1 cellular context compared by ENCODE assay signal in the genomic region with DNA sequence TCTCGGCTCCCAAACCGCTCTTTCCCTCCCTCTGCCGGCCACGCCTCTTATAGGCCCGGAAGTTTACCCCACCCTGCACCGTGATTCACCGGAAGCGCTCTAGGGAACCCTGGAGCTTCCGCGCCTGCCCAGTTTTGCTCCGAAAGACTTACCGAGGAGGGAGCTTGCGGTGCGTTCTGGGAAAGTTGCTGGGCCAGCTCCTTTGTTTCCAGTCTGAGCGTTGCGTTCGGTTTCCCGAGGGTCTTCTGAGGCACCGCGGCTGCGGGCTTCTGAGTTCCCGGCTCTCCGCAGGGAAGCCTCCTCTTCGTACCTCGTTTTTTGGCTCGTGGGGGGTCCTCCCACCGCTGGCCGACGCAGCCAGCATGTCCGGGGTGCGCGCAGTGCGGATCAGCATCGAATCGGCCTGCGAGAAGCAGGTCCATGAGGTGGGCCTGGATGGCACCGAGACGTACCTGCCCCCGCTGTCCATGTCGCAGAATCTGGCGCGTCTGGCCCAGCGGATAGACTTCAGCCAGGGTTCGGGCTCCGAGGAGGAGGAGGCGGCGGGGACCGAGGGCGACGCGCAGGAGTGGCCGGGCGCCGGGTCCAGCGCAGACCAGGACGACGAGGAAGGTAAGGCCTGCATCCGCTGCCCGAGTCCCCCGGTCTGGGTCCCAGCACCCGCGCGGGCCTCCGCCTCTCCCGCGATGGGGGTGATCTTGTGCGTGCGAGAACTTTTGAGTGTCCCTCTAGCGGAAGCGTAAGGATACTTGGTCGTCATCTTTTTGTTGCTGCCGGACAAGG.
A peak's percentile ranks its signal among the peaks of the same experiment; 100 is the strongest.
TF ChIP-seq lines count a peak whose summit lies in the region.

A gene with protein sequence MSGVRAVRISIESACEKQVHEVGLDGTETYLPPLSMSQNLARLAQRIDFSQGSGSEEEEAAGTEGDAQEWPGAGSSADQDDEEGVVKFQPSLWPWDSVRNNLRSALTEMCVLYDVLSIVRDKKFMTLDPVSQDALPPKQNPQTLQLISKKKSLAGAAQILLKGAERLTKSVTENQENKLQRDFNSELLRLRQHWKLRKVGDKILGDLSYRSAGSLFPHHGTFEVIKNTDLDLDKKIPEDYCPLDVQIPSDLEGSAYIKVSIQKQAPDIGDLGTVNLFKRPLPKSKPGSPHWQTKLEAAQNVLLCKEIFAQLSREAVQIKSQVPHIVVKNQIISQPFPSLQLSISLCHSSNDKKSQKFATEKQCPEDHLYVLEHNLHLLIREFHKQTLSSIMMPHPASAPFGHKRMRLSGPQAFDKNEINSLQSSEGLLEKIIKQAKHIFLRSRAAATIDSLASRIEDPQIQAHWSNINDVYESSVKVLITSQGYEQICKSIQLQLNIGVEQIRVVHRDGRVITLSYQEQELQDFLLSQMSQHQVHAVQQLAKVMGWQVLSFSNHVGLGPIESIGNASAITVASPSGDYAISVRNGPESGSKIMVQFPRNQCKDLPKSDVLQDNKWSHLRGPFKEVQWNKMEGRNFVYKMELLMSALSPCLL (plus strand): TSS at position 131 of the 783 bp plus-strand sequence. CDS start 232 bp downstream, at position 363.

TF ChIP-seq in GM12878, 131 proteins besides CTCF, POLR2A, EP300 and RAD21 (continued from another document and continues in another):
- TF ChIP-seq BCLAF1 (IDR thresholded peaks at IDR 0.05) (no peak), POLR2AphosphoS5 (IDR thresholded peaks at IDR 0.05; ENCODE audit: low read length) (peak; percentile 95), FOXK2 (IDR thresholded peaks at IDR 0.05) (no peak), KAT2A (conservative IDR thresholded peaks at IDR 0.05; ENCODE audit: control insufficient read depth, low read depth, low read length) (no peak), BCL11A (IDR thresholded peaks at IDR 0.05; ENCODE audit: low read depth, low read length) (0 out of 2 replicates have a peak, but pooled peaks have one; percentile 9), CREB1 (IDR thresholded peaks at IDR 0.05; ENCODE audit: low read depth) (peak; percentile 92), MYC (IDR thresholded peaks at IDR 0.05; ENCODE audit: insufficient read depth, insufficient read length, insufficient replicate concordance, low read length, severe bottlenecking) (peak; percentile 21), E2F4 (IDR thresholded peaks at IDR 0.05; ENCODE audit: low read depth, low read length) (no peak), WRNIP1 (IDR thresholded peaks at IDR 0.05; ENCODE audit: borderline replicate concordance, low read depth, low read length) (no peak), SPI1 (IDR thresholded peaks at IDR 0.05; ENCODE audit: borderline replicate concordance, insufficient read depth, low read depth, low read length) (no peak), MEF2B (IDR thresholded peaks at IDR 0.05; ENCODE audit: partially characterized antibody, poor library complexity, severe bottlenecking) (no peak), LARP7 (IDR thresholded peaks at IDR 0.05) (peak; percentile 92), GATAD2B (conservative IDR thresholded peaks at IDR 0.05; ENCODE audit: low read depth) (peak; percentile 72; the same call in 1 of the 2 replicates), SRF (IDR thresholded peaks at IDR 0.05; ENCODE audit: low read depth in 2 of 2, low read length in 2 of 2) (peak; percentile 61 to 71; a peak in 1 of 4 replicates), YY1 (IDR thresholded peaks at IDR 0.05; ENCODE audit: low read depth, low read length) (peak; percentile 67), PAX5 (IDR thresholded peaks at IDR 0.05; ENCODE audit: borderline replicate concordance, low read depth, low read length) (no peak), PKNOX1 (IDR thresholded peaks at IDR 0.05) (no peak), YBX1 (IDR thresholded peaks at IDR 0.05) (no peak), ELK1 (IDR thresholded peaks at IDR 0.05; ENCODE audit: low read depth, low read length) (peak; percentile 76), MXI1 (IDR thresholded peaks at IDR 0.05; ENCODE audit: low read depth, low read length) (peak; percentile 75; the same call in 1 of the 2 replicates), ZBTB11 (CRISPR knock-in tag; IDR thresholded peaks at IDR 0.05) (no peak), HDAC2 (IDR thresholded peaks at IDR 0.05) (no peak), POLR2AphosphoS2 (IDR thresholded peaks at IDR 0.05; ENCODE audit: low read depth, low read length) (peak; percentile 85), REST (IDR thresholded peaks at IDR 0.05; ENCODE audit: low read depth, low read length) (no peak), BHLHE40 (IDR thresholded peaks at IDR 0.05; ENCODE audit: borderline replicate concordance in 1 of 2, low read depth in 2 of 2, low read length in 1 of 2) (0 out of 4 replicates have a peak, but pooled peaks of 1 of the 2 experiments have one; percentile 41), SMARCA5 (IDR thresholded peaks at IDR 0.05) (peak; percentile 94), RELA (IDR thresholded peaks at IDR 0.05; ENCODE audit: borderline replicate concordance, partially characterized antibody) (no peak), MLLT1 (IDR thresholded peaks at IDR 0.05) (0 out of 2 replicates have a peak, but pooled peaks have one; percentile 53), TCF7 (IDR thresholded peaks at IDR 0.05; ENCODE audit: borderline replicate concordance) (no peak), NR2F1 (conservative IDR thresholded peaks at IDR 0.05) (no peak; the same call in 1 of the 2 replicates)
- TF ChIP-seq, protein P1, sequence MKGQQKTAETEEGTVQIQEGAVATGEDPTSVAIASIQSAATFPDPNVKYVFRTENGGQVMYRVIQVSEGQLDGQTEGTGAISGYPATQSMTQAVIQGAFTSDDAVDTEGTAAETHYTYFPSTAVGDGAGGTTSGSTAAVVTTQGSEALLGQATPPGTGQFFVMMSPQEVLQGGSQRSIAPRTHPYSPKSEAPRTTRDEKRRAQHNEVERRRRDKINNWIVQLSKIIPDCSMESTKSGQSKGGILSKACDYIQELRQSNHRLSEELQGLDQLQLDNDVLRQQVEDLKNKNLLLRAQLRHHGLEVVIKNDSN (IDR thresholded peaks at IDR 0.05; ENCODE audit: borderline replicate concordance, extremely low read length, insufficient read depth, low read depth, low read length), result no peak
- TF ChIP-seq, protein P2, sequence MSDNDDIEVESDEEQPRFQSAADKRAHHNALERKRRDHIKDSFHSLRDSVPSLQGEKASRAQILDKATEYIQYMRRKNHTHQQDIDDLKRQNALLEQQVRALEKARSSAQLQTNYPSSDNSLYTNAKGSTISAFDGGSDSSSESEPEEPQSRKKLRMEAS (IDR thresholded peaks at IDR 0.05; ENCODE audit: low read depth, low read length), result no peak
